In the genomic region with DNA sequence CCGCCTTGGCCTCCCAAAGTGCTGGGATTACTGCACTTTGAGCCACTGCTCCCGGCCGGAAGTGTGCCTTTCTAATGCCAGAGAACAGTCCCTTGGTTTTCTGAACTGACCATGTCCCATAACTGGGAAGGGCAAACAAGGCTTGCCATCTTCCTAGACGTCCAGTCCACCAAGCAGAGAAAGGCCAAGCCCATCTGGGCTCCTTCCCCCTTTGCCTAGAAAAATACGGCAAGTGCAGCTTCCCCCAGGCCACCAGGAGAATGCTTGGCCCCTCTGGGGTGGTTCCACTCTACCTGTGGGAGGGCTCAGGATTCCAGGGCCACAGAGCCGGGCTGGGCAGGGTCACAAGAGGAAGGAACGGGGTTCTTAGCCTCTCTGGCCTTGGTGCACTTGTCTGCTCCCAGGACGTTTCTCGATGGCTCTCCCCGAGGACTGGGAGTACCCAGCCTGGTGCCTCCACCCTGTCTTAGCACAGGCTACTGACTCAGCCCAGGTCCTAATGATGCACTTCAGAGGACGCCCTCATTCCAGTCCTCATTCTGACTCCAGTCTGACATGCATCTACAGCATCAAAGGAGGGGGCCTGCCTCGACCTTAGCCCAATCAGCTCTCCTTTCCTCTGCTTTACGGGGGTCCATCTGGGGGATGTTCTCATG, we compare ENCODE assay signal across 12 cellular contexts. TPM values are rescaled to one million over a fixed set of nuclear protein-coding genes. Genes with fewer than 3 reads are reported as not detected.
DNase-seq lines count a peak whose midpoint lies in the region; ATAC-seq and TF ChIP-seq lines count a peak whose summit lies in the region.
"Had no signal": no experiment of that assay in that cellular context is flagged by ENCODE, and none has a peak within 500 bp of the region (broad histone marks: within the 10 kb centered on the region; RNA-seq: fewer than 3 reads in every experiment).

No MANE protein-coding gene starts in this region.

- H3K27me3 ChIP-seq in esophagus squamous epithelium: peaks cover 0 to 9% (median 0%) of the 10 kb centered on the region in 4 donors
- H3K27me3 ChIP-seq: body of pancreas had no signal

- intact Hi-C loops in esophagus squamous epithelium (cut with DNase I): no loop called here

- H3K36me3 ChIP-seq in esophagus squamous epithelium: no peaks in the 10 kb centered on the region
- H3K36me3 ChIP-seq: neutrophil had no signal

- H3K4me3 ChIP-seq in NB4 (ENCODE audit: low read depth, low read length): peak overlapping the region; percentile 54
- H3K4me3 ChIP-seq in esophagus squamous epithelium: peak overlapping the region in 1 of 4 donors; percentile 49
- peak overlapping the region; percentile 72 for H3K4me3 ChIP-seq in retinal pigment epithelial cell (ENCODE audit: low read length)

- peaks cover 15 to 54% (median 36%) of the 10 kb centered on the region in 3 donors for H3K4me1 ChIP-seq in esophagus squamous epithelium

- TF ChIP-seq CTCF in GM13976 (IDR thresholded peaks at IDR 0.05; ENCODE audit: borderline replicate concordance, control extremely low read depth, extremely low read depth, insufficient read depth, missing control alignments): no peak
- TF ChIP-seq CTCF in NB4 (IDR thresholded peaks at IDR 0.05; ENCODE audit: low read depth, low read length): no peak
- TF ChIP-seq CTCF in esophagus squamous epithelium (IDR thresholded peaks at IDR 0.05): no peak
- TF ChIP-seq CTCF in retinal pigment epithelial cell (conservative IDR thresholded peaks at IDR 0.05; ENCODE audit: low read depth, low read length): no peak

- DNase-seq in GM13976 (ENCODE audit: low spot score) (peak; percentile 5), NB4 (ENCODE audit: low read depth) (no peak), esophagus squamous epithelium (lab: John Stamatoyannopoulos, UW) (no peak), retinal pigment epithelial cell (ENCODE audit: low read depth) (no peak), mucosa of gallbladder (ENCODE audit: low spot score) (no peak), DMS53 treated with DMSO at 0.1 percent for 48 hours (lab: John Stamatoyannopoulos, UW; ENCODE audit: unreplicated experiment) (no peak)
- DNase-seq: activated T-cell treated with anti-CD3 and anti-CD28 coated beads, Interleukin-2, amount 50 U/mL, for 72 hours had no signal

- in situ Hi-C loops in GM13976 (cut with MboI; ENCODE audit: low sequenced_read_pairs, unreplicated experiment): no loop called here

- H3K27ac ChIP-seq in esophagus squamous epithelium: peak overlapping the region in 3 of 4 donors; percentile 59 to 80 (median 80)
- H3K27ac ChIP-seq: neutrophil had no signal

- H3K9me3 ChIP-seq in esophagus squamous epithelium: no peaks in the 10 kb centered on the region
- H3K9me3 ChIP-seq: body of pancreas, neutrophil had no signal

- TF ChIP-seq POLR2A in NB4 (IDR thresholded peaks at IDR 0.05; ENCODE audit: extremely low read depth, insufficient read length): no peak
- TF ChIP-seq POLR2A in esophagus squamous epithelium (IDR thresholded peaks at IDR 0.05): no peak

- 76% methylated on average over 10 of the region's 13 CpGs; no CpG with 5 or more reads in 1 of the 2 donors for WGBS in esophagus squamous epithelium, 2 donors

- ATAC-seq in HG02678 (IDR thresholded peaks at IDR 0.05; ENCODE audit: unreplicated experiment) (no peak), GM18873 (IDR thresholded peaks at IDR 0.05; ENCODE audit: low FRiP score, unreplicated experiment) (no peak)

RNA-seq across cellular contexts. Expression of a gene that starts 1.2 kb away (rescaled TPM):
- total RNA-seq in esophagus squamous epithelium: 1 to 10 TPM; 1.9 to 9.6 (median 4.8) TPM
- 7.3 TPM for total RNA-seq in mucosa of gallbladder

RNA-seq across cellular contexts. Expression of a gene that starts 33.8 kb away (rescaled TPM):
- not detected for total RNA-seq in esophagus squamous epithelium
- total RNA-seq in mucosa of gallbladder: not detected
- total RNA-seq: activated T-cell treated with anti-CD3 and anti-CD28 coated beads, Interleukin-2, amount 50 U/mL, for 72 hours; WTC11 had no signal

RNA-seq across cellular contexts. Expression of a gene that starts 39.6 kb away (rescaled TPM):
- total RNA-seq in esophagus squamous epithelium: 10 to 100 TPM in 2 of 4 donors, 1 to 10 TPM in 2; 5.3 to 18.8 (median 10.3) TPM
- 32.9 TPM for total RNA-seq in mucosa of gallbladder
- total RNA-seq: activated T-cell treated with anti-CD3 and anti-CD28 coated beads, Interleukin-2, amount 50 U/mL, for 72 hours had no signal

RNA-seq across cellular contexts. Expression of a gene that starts 42.7 kb away (rescaled TPM):
- total RNA-seq in esophagus squamous epithelium (1 to 10 TPM in 3 of 4 donors, under 1 TPM in 1; 0.57 to 7.6 (median 2.9) TPM), mucosa of gallbladder (17.8 TPM)

RNA-seq across cellular contexts. Expression of a gene that starts 46.0 kb away (rescaled TPM):
- total RNA-seq in esophagus squamous epithelium (10 to 100 TPM; 10.5 to 17.9 (median 12.2) TPM), mucosa of gallbladder (36.4 TPM)
